Comparison of ENCODE assay signal across 17 cellular contexts in genomic region chr17:41394254-41395016, GRCh38. TPM values are rescaled to one million over a fixed set of nuclear protein-coding genes. Genes with fewer than 3 reads are reported as not detected.
DNase-seq lines count a peak whose midpoint lies in the region; TF ChIP-seq lines count a peak whose summit lies in the region.
"Had no signal": no experiment of that assay in that cellular context is flagged by ENCODE, and none has a peak within 500 bp of the region (broad histone marks: within the 10 kb centered on the region; RNA-seq: fewer than 3 reads in every experiment).

No MANE protein-coding gene starts in this region.

- TF ChIP-seq CTCF in epithelial cell of esophagus (IDR thresholded peaks at IDR 0.05; ENCODE audit: insufficient read depth, low read depth, low read length, missing control alignments) (no peak), GM20000 (IDR thresholded peaks at IDR 0.05; ENCODE audit: extremely low read depth, missing control alignments) (no peak)

- DNase-seq in EL (peak; percentile 31), NCI-H526 (lab: John Stamatoyannopoulos, UW) (peak; percentile 35 to 77), epithelial cell of esophagus (ENCODE audit: low read depth) (peak; percentile 97), kidney tubule cell (ENCODE audit: low spot score) (peak; percentile 66), iPS-NIHi7 (ENCODE audit: extremely low spot score) (no peak), GM20000 (ENCODE audit: low spot score) (no peak), H7 (no peak)
- no peak for DNase-seq in activated CD4-positive, alpha-beta T cell treated with anti-CD3 and anti-CD28 coated beads for 48 hours
- DNase-seq: H9, NCI-H1436, NCI-H2029, NCI-H2171, NCI-H446 treated with DMSO at 0.1 percent for 48 hours, NCI-H774, SHP77 had no signal

- H3K27me3 ChIP-seq in H7 (ENCODE audit: control insufficient read depth, insufficient read depth, low read length): no peaks in the 10 kb centered on the region

- H3K36me3 ChIP-seq in H7 (replicated peaks; ENCODE audit: control insufficient read depth, insufficient read depth, low read length): no peaks in the 10 kb centered on the region

- H3K4me3 ChIP-seq in epithelial cell of esophagus (ENCODE audit: low read length): no peak overlapping the region
- H3K4me3 ChIP-seq in H7 (ENCODE audit: insufficient read depth, low read depth, low read length): no peak overlapping the region
- H3K4me3 ChIP-seq: PC-9 had no signal

RNA-seq across cellular contexts. Expression of gene KRT31, which starts 3.0 kb away (rescaled TPM):
- total RNA-seq in H7 (2014; rRNA removed; shearing (Covaris generic)): not detected in 2 replicates
- total RNA-seq: H9, HT1080, PC-9 had no signal

RNA-seq across cellular contexts. Expression of gene KRT34, which starts 12.3 kb away (rescaled TPM):
- not detected in 2 replicates for total RNA-seq in H7 (2014; rRNA removed; shearing (Covaris generic))
- total RNA-seq: H9 had no signal

RNA-seq across cellular contexts. Expression of gene KRT33B, which starts 24.8 kb away (rescaled TPM):
- total RNA-seq in H7 (2014; rRNA removed; shearing (Covaris generic)): not detected in 2 replicates
- total RNA-seq: H9, HT1080, PC-9 had no signal

RNA-seq across cellular contexts. Expression of gene KRT37, which starts 29.9 kb away (rescaled TPM):
- total RNA-seq in H7 (2014; rRNA removed; shearing (Covaris generic)): not detected in 2 replicates
- total RNA-seq: H9, HT1080, PC-9 had no signal

RNA-seq across cellular contexts. Expression of gene KRT33A, which starts 43.8 kb away (rescaled TPM):
- total RNA-seq in H7 (2014; rRNA removed; shearing (Covaris generic)): not detected in 2 replicates
- total RNA-seq: H9, HT1080, PC-9 had no signal

Comparison
In these comparisons a context has a peak if more than half of its experiments do, and no peak if none do; other contexts are left out.
1. DNase-seq: peak in EL (single experiment), NCI-H526 (2 of 2), epithelial cell of esophagus (single experiment) and kidney tubule cell (single experiment); none in iPS-NIHi7 (single experiment), GM20000 (single experiment), activated CD4-positive, alpha-beta T cell treated with anti-CD3 and anti-CD28 coated beads for 48 hours (single experiment) and H7 (single experiment).